ENCODE assay signal across 8 cellular contexts in the genomic region with DNA sequence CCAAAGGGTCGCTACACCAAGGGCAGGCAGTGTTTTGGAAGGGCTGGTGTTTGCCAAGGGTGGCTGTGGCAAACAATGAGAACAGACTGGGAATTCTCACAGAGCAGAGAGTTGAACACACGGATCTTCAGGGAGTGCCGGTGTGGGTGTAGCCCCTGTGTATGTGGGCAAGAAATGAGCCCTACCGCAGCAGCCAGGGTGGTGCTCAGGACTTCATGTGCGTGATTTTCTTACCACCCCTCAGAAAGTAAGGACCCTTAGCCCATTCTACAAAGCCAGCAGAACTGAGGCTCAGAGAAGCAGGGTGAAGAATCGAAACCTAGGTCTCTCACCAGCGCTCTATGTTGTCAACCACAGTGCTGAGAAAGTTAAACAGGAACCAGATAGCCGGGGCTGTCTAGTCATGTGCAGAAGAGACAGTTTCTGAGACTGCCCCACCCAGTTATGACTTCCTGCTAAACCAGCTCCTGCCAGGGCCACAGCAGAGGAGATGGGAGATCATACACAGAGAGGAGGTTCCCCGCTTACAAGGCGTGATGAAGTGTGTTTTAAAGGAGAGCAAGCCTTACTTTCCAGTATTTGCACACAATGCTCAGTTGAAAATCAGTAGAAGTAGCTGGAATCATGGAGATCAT. TPM values are rescaled to one million over a fixed set of nuclear protein-coding genes. Genes with fewer than 3 reads are reported as not detected.
A peak's percentile ranks its signal among the peaks of the same experiment; 100 is the strongest.
DNase-seq lines count a peak whose midpoint lies in the region; ATAC-seq and TF ChIP-seq lines count a peak whose summit lies in the region.

No MANE protein-coding gene starts in this region.

- no peaks in the 10 kb centered on the region for H3K27me3 Mint-ChIP-seq in activated T-helper 2 cell treated with anti-CD3 and anti-CD28 coated beads, Interferon-gamma antibody, Interleukin-2, Interleukin-4, amounts not matched to agents 10 μg/mL and 5 μg/mL and 100 μg/mL, durations not matched to agents 14 hours and 24 hours and 36 hours (ENCODE audit: low read depth)

- ATAC-seq in GM18520 (IDR thresholded peaks at IDR 0.05; ENCODE audit: unreplicated experiment) (peak; percentile 98), HG02973 (IDR thresholded peaks at IDR 0.05; ENCODE audit: unreplicated experiment) (peak; percentile 96), PC-3 (peak; percentile 98)

- POLR2A ChIA-PET in PC-3 (lab: Charles Lee; ENCODE audit: unreplicated experiment), result interaction anchor here (0.6 to 1.0 kb wide), 2 partner anchors 22 to 27 kb away, joined by 3 to 7 read pairs; a partner anchor contains a TSS

- peak overlapping the region; percentile 66 for H3K4me2 ChIP-seq in PC-3 (ENCODE audit: low read length)

- H2AFZ ChIP-seq in PC-3 (ENCODE audit: low read length), result peak overlapping the region; percentile 69

- no peaks in the 10 kb centered on the region for H4K20me1 ChIP-seq in PC-3 (ENCODE audit: low read length)

- H3K4me3 Mint-ChIP-seq in activated T-helper 2 cell treated with anti-CD3 and anti-CD28 coated beads, Interferon-gamma antibody, Interleukin-2, Interleukin-4, amounts not matched to agents 10 μg/mL and 5 μg/mL and 100 μg/mL, durations not matched to agents 14 hours and 24 hours and 36 hours (ENCODE audit: low read depth), result peak overlapping the region; percentile 53

- H3K4me1 Mint-ChIP-seq in activated T-helper 2 cell treated with anti-CD3 and anti-CD28 coated beads, Interferon-gamma antibody, Interleukin-2, Interleukin-4, amounts not matched to agents 10 μg/mL and 5 μg/mL and 100 μg/mL, durations not matched to agents 14 hours and 24 hours and 36 hours (ENCODE audit: low read depth), result peaks cover 32% of the 10 kb centered on the region

- no peaks in the 10 kb centered on the region for H3K36me3 ChIP-seq in PC-3 (ENCODE audit: low read depth, low read length)

- H3K9ac ChIP-seq in PC-3 (ENCODE audit: low read length), result peak overlapping the region; percentile 37

- peak overlapping the region; percentile 57 for H3K27ac ChIP-seq in PC-3 (ENCODE audit: low read length)

- CTCF ChIA-PET in PC-3 (lab: Charles Lee), result no interaction called here

- H3F3A ChIP-seq in PC-3 (ENCODE audit: low read length, unreplicated experiment), result no peaks in the 10 kb centered on the region

- H3K4me3 ChIP-seq in PC-3 (ENCODE audit: low read length), result peak overlapping the region; percentile 54

- H3K36me3 Mint-ChIP-seq in activated T-helper 2 cell treated with anti-CD3 and anti-CD28 coated beads, Interferon-gamma antibody, Interleukin-2, Interleukin-4, amounts not matched to agents 10 μg/mL and 5 μg/mL and 100 μg/mL, durations not matched to agents 14 hours and 24 hours and 36 hours (ENCODE audit: low read depth), result peaks cover 9% of the 10 kb centered on the region

- intact Hi-C loops in PC-3 (cut with micrococcal nuclease), result loop anchor here (2.0 kb wide), 1 partner anchor 23 kb away; a partner anchor contains a TSS
- intact Hi-C loops in activated T-helper 2 cell treated with anti-CD3 and anti-CD28 coated beads, Interferon-gamma antibody, Interleukin-2, Interleukin-4, amounts not matched to agents 10 μg/mL and 5 μg/mL and 100 μg/mL, durations not matched to agents 14 hours and 24 hours and 36 hours (cut with micrococcal nuclease), result loop anchor here (1.0 kb wide), 2 partner anchors 9 to 22 kb away; a partner anchor contains a TSS

- DNase-seq in PC-3 (peak; percentile 74), hippocampal formation (lab: John Stamatoyannopoulos, UW) (peak; percentile 4 to 13), occipital lobe (lab: John Stamatoyannopoulos, UW) (no peak), NCI-H2227 treated with DMSO at 0.1 percent for 48 hours (lab: John Stamatoyannopoulos, UW) (no peak)
- peak; percentile 77 for DNase-seq in activated T-helper 2 cell treated with anti-CD3 and anti-CD28 coated beads, Interferon-gamma antibody, Interleukin-2, Interleukin-4, amounts not matched to agents 10 μg/mL and 5 μg/mL and 100 μg/mL, durations not matched to agents 14 hours and 24 hours and 36 hours (ENCODE audit: low spot score)
- peak; percentile 38 to 41 (median 39) for DNase-seq in stimulated activated CD4-positive, alpha-beta T cell treated with anti-CD3 and anti-CD28 coated beads, TNF-alpha, amount 100 ng/mL, for 48 hours (ENCODE audit: low read depth in 3 of 3)

- no peaks in the 10 kb centered on the region for H3K9me2 ChIP-seq in PC-3 (replicated peaks; ENCODE audit: low read length)

- H3K9me3 ChIP-seq in PC-3 (ENCODE audit: low read length), result no peaks in the 10 kb centered on the region

- TF ChIP-seq CTCF in PC-3 (conservative IDR thresholded peaks at IDR 0.05; ENCODE audit: low read depth, low read length), result no peak

- no peaks in the 10 kb centered on the region for H3K79me2 ChIP-seq in PC-3 (ENCODE audit: low read length)

- peaks cover 12% of the 10 kb centered on the region for H3K4me1 ChIP-seq in PC-3 (ENCODE audit: insufficient read depth, low read length)

- no peaks in the 10 kb centered on the region for H3K9me3 Mint-ChIP-seq in activated T-helper 2 cell treated with anti-CD3 and anti-CD28 coated beads, Interferon-gamma antibody, Interleukin-2, Interleukin-4, amounts not matched to agents 10 μg/mL and 5 μg/mL and 100 μg/mL, durations not matched to agents 14 hours and 24 hours and 36 hours

- H3K27ac Mint-ChIP-seq in activated T-helper 2 cell treated with anti-CD3 and anti-CD28 coated beads, Interferon-gamma antibody, Interleukin-2, Interleukin-4, amounts not matched to agents 10 μg/mL and 5 μg/mL and 100 μg/mL, durations not matched to agents 14 hours and 24 hours and 36 hours, result peak overlapping the region; percentile 89

- no peaks in the 10 kb centered on the region for H3K27me3 ChIP-seq in PC-3 (ENCODE audit: low read length)

- BruUV-seq in PC-3 (replicated peaks; lab: Mats Ljungman, UMichigan), result TSS peak; percentile 67

RNA-seq across cellular contexts. Expression of a gene that starts 21.9 kb away (rescaled TPM):
- total RNA-seq in PC-3 (2014; rRNA removed) (17.9 and 23.0 TPM in 2 replicates), occipital lobe (119 TPM)
- total RNA-seq in activated T-helper 2 cell treated with anti-CD3 and anti-CD28 coated beads, Interferon-gamma antibody, Interleukin-2, Interleukin-4, amounts not matched to agents 10 μg/mL and 5 μg/mL and 100 μg/mL, durations not matched to agents 14 hours and 24 hours and 36 hours, result 23.8 and 26.2 TPM in 2 replicates

Comparison
In these comparisons a context has a peak if more than half of its experiments do, and no peak if none do; other contexts are left out.
1. DNase-seq: peak in PC-3 (single experiment), activated T-helper 2 cell treated with anti-CD3 and anti-CD28 coated beads, Interferon-gamma antibody, Interleukin-2, Interleukin-4, amounts not matched to agents 10 μg/mL and 5 μg/mL and 100 μg/mL, durations not matched to agents 14 hours and 24 hours and 36 hours (single experiment), hippocampal formation (2 of 2) and stimulated activated CD4-positive, alpha-beta T cell treated with anti-CD3 and anti-CD28 coated beads, TNF-alpha, amount 100 ng/mL, for 48 hours (3 of 3); none in occipital lobe (single experiment) and NCI-H2227 treated with DMSO at 0.1 percent for 48 hours (single experiment).
2. Peak in every context shown above with its lines, with median percentiles within 50 percentile points of each other: ATAC-seq.